ENCODE assay signal across 11 cellular contexts in the genomic region with DNA sequence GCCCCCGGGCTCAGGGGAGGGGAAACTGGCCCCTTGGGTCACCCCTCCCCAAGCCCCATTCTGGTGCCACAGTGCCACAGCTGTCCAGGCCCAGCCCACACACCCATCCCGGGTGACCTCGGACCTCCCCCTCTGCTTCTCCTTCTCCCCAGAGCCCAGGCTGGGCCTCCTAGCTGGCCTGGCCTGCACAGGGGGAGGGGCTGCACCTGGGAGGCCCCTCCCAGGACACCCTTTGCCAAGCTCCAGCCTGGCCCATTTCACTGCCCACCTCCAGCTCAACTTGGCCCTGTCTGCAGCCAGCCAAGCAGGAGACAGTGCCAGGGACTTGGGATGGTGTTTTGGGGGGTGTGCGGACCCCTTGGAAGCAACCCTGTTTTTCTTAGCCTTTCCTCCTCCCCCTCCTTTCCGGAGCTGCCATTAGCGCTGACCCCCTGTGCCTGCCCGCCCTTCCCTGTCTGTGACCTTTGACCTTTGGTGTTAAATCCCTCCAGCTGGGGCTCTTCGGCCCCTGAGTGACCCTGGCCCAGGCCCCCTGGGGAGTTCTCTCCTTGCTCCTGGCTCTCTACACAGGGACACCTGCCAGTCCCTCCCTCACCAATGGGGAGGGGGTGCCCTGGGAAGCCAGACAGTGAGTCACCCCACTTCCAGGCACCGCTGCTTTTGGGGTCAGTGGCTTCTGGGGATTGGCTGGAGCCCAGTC. TPM values are rescaled to one million over a fixed set of nuclear protein-coding genes. Genes with fewer than 3 reads are reported as not detected.
DNase-seq lines count a peak whose midpoint lies in the region; ATAC-seq and TF ChIP-seq lines count a peak whose summit lies in the region.
"Had no signal": no experiment of that assay in that cellular context is flagged by ENCODE, and none has a peak within 500 bp of the region (broad histone marks: within the 10 kb centered on the region; RNA-seq: fewer than 3 reads in every experiment).

No MANE protein-coding gene starts in this region.

- H3K27ac ChIP-seq in BLaER1: peak overlapping the region; percentile 86
- H3K27ac ChIP-seq in Peyer's patch: peak overlapping the region; percentile 1 to 93 (median 78)
- peak overlapping the region; percentile 62 to 81 for H3K27ac ChIP-seq in esophagus (ENCODE audit: low read depth in 2 of 2, low read length in 1 of 2)
- H3K27ac ChIP-seq: HL-60 had no signal

- no peak overlapping the region for H2AFZ ChIP-seq in neuron (ENCODE audit: low read depth, low read length)

- H3K4me1 ChIP-seq in BLaER1: peaks cover 79% of the 10 kb centered on the region
- peaks cover 0 to 59% (median 22%) of the 10 kb centered on the region in 4 donors for H3K4me1 ChIP-seq in Peyer's patch
- H3K4me1 ChIP-seq in esophagus (ENCODE audit: control insufficient read depth in 2 of 2, insufficient read depth in 2 of 2, low read length in 1 of 2): peaks cover 15 to 27% of the 10 kb centered on the region in 2 donors
- H3K4me1 ChIP-seq in neuron (ENCODE audit: insufficient read depth, low read length): peaks cover 39% of the 10 kb centered on the region

- H3K9me3 Mint-ChIP-seq in activated naive CD4-positive, alpha-beta T cell treated with anti-CD3 and anti-CD28 coated beads, Interleukin-2, amount 50 U/mL, for 72 hours: no peaks in the 10 kb centered on the region

- H3K36me3 ChIP-seq in BLaER1 (no peaks in the 10 kb centered on the region), Peyer's patch (no peaks in the 10 kb centered on the region), esophagus (ENCODE audit: control insufficient read depth in 2 of 2, insufficient read depth in 2 of 2, low read length in 1 of 2) (no peaks in the 10 kb centered on the region), neuron (ENCODE audit: insufficient read depth, low read length) (no peaks in the 10 kb centered on the region)

- peaks cover 63% of the 10 kb centered on the region for H4K20me1 ChIP-seq in BLaER1

- TF ChIP-seq CTCF in Peyer's patch (IDR thresholded peaks at IDR 0.05): no peak

- peak overlapping the region; percentile 74 for H3K4me3 ChIP-seq in BLaER1
- H3K4me3 ChIP-seq in Peyer's patch: peak overlapping the region in 3 of 4 donors; percentile 58 to 77 (median 63)
- H3K4me3 ChIP-seq in esophagus (ENCODE audit: low read depth in 1 of 2, low read length in 2 of 2): no peak overlapping the region
- H3K4me3 ChIP-seq in neuron (ENCODE audit: low read length): peak overlapping the region; percentile 96
- H3K4me3 ChIP-seq: mucosa of descending colon had no signal

- H3K27me3 ChIP-seq in BLaER1 (peaks cover 27% of the 10 kb centered on the region), Peyer's patch (no peaks in the 10 kb centered on the region), esophagus (ENCODE audit: control insufficient read depth in 1 of 2, insufficient read depth in 2 of 2, low read length in 2 of 2) (peaks cover 0 to 2% of the 10 kb centered on the region in 2 donors), neuron (ENCODE audit: insufficient read depth, low read length) (no peaks in the 10 kb centered on the region)

- WGBS in esophagus, 2 donors: 46 to 47% methylated on average over 6 to 9 of the region's 9 CpGs

- no peak overlapping the region for H3K27ac Mint-ChIP-seq in activated naive CD4-positive, alpha-beta T cell treated with anti-CD3 and anti-CD28 coated beads, Interleukin-2, amount 50 U/mL, for 72 hours

- peak overlapping the region; percentile 100 for H3K4me2 ChIP-seq in BLaER1

- no peak for DNase-seq in Peyer's patch
- no peak for DNase-seq in activated naive CD4-positive, alpha-beta T cell treated with anti-CD3 and anti-CD28 coated beads, Interleukin-2, amount 50 U/mL, for 72 hours (ENCODE audit: low spot score in 2 of 2)
- DNase-seq in NCI-H524 treated with DMSO at 0.1 percent for 48 hours (lab: John Stamatoyannopoulos, UW): no peak
- no peak for DNase-seq in pons (ENCODE audit: low spot score)
- DNase-seq: activated CD4-positive, alpha-beta T cell treated with anti-CD3 and anti-CD28 coated beads, Interleukin-2, amount 50 U/mL, for 4 hours; mucosa of descending colon had no signal

- TF ChIP-seq POLR2A in Peyer's patch (IDR thresholded peaks at IDR 0.05): no peak

- no peak for ATAC-seq in HG03354 (IDR thresholded peaks at IDR 0.05; ENCODE audit: poor library complexity, severe bottlenecking, unreplicated experiment)
- no peak for ATAC-seq in activated naive CD4-positive, alpha-beta T cell treated with anti-CD3 and anti-CD28 coated beads, Interleukin-2, amount 50 U/mL, for 72 hours

- H3K9me3 ChIP-seq in BLaER1 (no peaks in the 10 kb centered on the region), Peyer's patch (no peaks in the 10 kb centered on the region), esophagus (ENCODE audit: control insufficient read depth in 2 of 2, insufficient read depth in 1 of 2, low read depth in 1 of 2, low read length in 1 of 2) (no peaks in the 10 kb centered on the region), neuron (ENCODE audit: low read length) (no peaks in the 10 kb centered on the region)
- H3K9me3 ChIP-seq: mucosa of descending colon had no signal

- peaks cover 8 to 11% of the 10 kb centered on the region in 2 donors for H3K36me3 Mint-ChIP-seq in activated naive CD4-positive, alpha-beta T cell treated with anti-CD3 and anti-CD28 coated beads, Interleukin-2, amount 50 U/mL, for 72 hours

- H3K9ac ChIP-seq in BLaER1: peak overlapping the region; percentile 83

RNA-seq across cellular contexts. Expression of a gene that starts 1.8 kb away (rescaled TPM):
- 1 to 10 TPM in 3 of 4 donors, under 1 TPM in 1; 0.35 to 3.3 (median 1.7) TPM for total RNA-seq in Peyer's patch
- 1 to 10 TPM; 1.2 to 1.6 TPM for polyA plus RNA-seq in esophagus
- under 1 TPM; 0.16 to 0.80 TPM for total RNA-seq in activated naive CD4-positive, alpha-beta T cell treated with anti-CD3 and anti-CD28 coated beads, Interleukin-2, amount 50 U/mL, for 72 hours

RNA-seq across cellular contexts. Expression of a gene that starts 33.5 kb away (rescaled TPM):
- 10 to 100 TPM; 18.2 to 61.4 (median 49.3) TPM for total RNA-seq in Peyer's patch
- 10 to 100 TPM; 48.2 to 86.1 TPM for polyA plus RNA-seq in esophagus
- total RNA-seq in activated naive CD4-positive, alpha-beta T cell treated with anti-CD3 and anti-CD28 coated beads, Interleukin-2, amount 50 U/mL, for 72 hours: 10 to 100 TPM; 53.7 to 63.1 TPM

RNA-seq across cellular contexts. Expression of a gene that starts 44.8 kb away (rescaled TPM):
- 10 to 100 TPM in 1 of 4 donors, 1 to 10 TPM in 3; 7.5 to 20.6 (median 8.9) TPM for total RNA-seq in Peyer's patch
- polyA plus RNA-seq in esophagus: 1 to 10 TPM; 6.2 to 7.8 TPM
- total RNA-seq in activated naive CD4-positive, alpha-beta T cell treated with anti-CD3 and anti-CD28 coated beads, Interleukin-2, amount 50 U/mL, for 72 hours: 10 to 100 TPM; 10.1 to 28.4 TPM

RNA-seq across cellular contexts. Expression of a gene that starts 54.0 kb away (rescaled TPM):
- 10 to 100 TPM in 2 of 4 donors, 1 to 10 TPM in 2; 2.1 to 18.2 (median 8.4) TPM for total RNA-seq in Peyer's patch
- polyA plus RNA-seq in esophagus: 10 to 100 TPM; 25.5 to 32.7 TPM
- not detected for total RNA-seq in activated naive CD4-positive, alpha-beta T cell treated with anti-CD3 and anti-CD28 coated beads, Interleukin-2, amount 50 U/mL, for 72 hours

Comparison
In these comparisons a context has a peak if more than half of its experiments do, and no peak if none do; other contexts are left out.
1. H3K4me3 ChIP-seq: peak in BLaER1 (single experiment), Peyer's patch (3 of 4) and neuron (single experiment); none in esophagus (0 of 2).
2. Peak in every context shown above with its lines, with median percentiles within 50 percentile points of each other: H3K27ac ChIP-seq.